2 cellular contexts compared by ENCODE assay signal in the genomic region with DNA sequence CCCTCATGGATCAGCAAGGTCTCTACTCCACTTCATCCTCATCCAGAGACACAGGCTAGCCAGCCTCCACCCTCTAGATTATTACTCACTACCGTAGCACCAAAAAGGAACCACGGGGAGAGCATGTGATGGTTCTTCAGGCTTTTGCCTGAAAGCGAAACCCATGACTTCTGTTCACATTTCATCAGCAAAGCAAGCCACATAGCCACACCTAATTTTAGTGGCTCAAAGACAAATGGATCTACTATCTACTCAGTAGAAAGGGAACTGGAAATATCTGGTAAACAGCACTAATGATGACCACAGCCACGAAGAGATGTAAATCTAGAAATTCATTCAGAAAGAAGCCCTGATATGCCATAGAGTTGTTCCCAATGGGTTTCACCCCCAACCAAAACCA.
TF ChIP-seq lines count a peak whose summit lies in the region.

No MANE protein-coding gene starts in this region.

TF ChIP-seq in SK-N-SH, 30 proteins besides CTCF, POLR2A, EP300 and RAD21:
- TF ChIP-seq, protein P1, sequence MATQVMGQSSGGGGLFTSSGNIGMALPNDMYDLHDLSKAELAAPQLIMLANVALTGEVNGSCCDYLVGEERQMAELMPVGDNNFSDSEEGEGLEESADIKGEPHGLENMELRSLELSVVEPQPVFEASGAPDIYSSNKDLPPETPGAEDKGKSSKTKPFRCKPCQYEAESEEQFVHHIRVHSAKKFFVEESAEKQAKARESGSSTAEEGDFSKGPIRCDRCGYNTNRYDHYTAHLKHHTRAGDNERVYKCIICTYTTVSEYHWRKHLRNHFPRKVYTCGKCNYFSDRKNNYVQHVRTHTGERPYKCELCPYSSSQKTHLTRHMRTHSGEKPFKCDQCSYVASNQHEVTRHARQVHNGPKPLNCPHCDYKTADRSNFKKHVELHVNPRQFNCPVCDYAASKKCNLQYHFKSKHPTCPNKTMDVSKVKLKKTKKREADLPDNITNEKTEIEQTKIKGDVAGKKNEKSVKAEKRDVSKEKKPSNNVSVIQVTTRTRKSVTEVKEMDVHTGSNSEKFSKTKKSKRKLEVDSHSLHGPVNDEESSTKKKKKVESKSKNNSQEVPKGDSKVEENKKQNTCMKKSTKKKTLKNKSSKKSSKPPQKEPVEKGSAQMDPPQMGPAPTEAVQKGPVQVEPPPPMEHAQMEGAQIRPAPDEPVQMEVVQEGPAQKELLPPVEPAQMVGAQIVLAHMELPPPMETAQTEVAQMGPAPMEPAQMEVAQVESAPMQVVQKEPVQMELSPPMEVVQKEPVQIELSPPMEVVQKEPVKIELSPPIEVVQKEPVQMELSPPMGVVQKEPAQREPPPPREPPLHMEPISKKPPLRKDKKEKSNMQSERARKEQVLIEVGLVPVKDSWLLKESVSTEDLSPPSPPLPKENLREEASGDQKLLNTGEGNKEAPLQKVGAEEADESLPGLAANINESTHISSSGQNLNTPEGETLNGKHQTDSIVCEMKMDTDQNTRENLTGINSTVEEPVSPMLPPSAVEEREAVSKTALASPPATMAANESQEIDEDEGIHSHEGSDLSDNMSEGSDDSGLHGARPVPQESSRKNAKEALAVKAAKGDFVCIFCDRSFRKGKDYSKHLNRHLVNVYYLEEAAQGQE (IDR thresholded peaks at IDR 0.05; ENCODE audit: low read depth, low read length): no peak
- TF ChIP-seq EZH2phosphoT487 (IDR thresholded peaks at IDR 0.05; ENCODE audit: borderline replicate concordance, low read depth) (no peak), SIN3A (IDR thresholded peaks at IDR 0.05; ENCODE audit: borderline replicate concordance, low read depth, low read length) (no peak), MEF2A (IDR thresholded peaks at IDR 0.05; ENCODE audit: borderline replicate concordance, low read depth) (no peak), NRF1 (IDR thresholded peaks at IDR 0.05; ENCODE audit: low read depth, low read length) (no peak), POLR2AphosphoS5 (IDR thresholded peaks at IDR 0.05; ENCODE audit: low read depth, low read length) (no peak), GATA2 (CRISPR knock-in tag; IDR thresholded peaks at IDR 0.05) (no peak), NFIC (IDR thresholded peaks at IDR 0.05; ENCODE audit: borderline replicate concordance) (no peak), TEAD4 (IDR thresholded peaks at IDR 0.05; ENCODE audit: borderline replicate concordance, insufficient read depth) (no peak)
- TF ChIP-seq, protein P2, sequence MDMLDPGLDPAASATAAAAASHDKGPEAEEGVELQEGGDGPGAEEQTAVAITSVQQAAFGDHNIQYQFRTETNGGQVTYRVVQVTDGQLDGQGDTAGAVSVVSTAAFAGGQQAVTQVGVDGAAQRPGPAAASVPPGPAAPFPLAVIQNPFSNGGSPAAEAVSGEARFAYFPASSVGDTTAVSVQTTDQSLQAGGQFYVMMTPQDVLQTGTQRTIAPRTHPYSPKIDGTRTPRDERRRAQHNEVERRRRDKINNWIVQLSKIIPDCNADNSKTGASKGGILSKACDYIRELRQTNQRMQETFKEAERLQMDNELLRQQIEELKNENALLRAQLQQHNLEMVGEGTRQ (IDR thresholded peaks at IDR 0.05; ENCODE audit: borderline replicate concordance, low read depth, low read length): no peak
- TF ChIP-seq, protein P3, sequence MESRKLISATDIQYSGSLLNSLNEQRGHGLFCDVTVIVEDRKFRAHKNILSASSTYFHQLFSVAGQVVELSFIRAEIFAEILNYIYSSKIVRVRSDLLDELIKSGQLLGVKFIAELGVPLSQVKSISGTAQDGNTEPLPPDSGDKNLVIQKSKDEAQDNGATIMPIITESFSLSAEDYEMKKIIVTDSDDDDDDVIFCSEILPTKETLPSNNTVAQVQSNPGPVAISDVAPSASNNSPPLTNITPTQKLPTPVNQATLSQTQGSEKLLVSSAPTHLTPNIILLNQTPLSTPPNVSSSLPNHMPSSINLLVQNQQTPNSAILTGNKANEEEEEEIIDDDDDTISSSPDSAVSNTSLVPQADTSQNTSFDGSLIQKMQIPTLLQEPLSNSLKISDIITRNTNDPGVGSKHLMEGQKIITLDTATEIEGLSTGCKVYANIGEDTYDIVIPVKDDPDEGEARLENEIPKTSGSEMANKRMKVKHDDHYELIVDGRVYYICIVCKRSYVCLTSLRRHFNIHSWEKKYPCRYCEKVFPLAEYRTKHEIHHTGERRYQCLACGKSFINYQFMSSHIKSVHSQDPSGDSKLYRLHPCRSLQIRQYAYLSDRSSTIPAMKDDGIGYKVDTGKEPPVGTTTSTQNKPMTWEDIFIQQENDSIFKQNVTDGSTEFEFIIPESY (IDR thresholded peaks at IDR 0.05; ENCODE audit: borderline replicate concordance, low read depth): no peak

TF ChIP-seq in HepG2, 621 proteins besides CTCF, POLR2A, EP300 and RAD21:
- no peak for TF ChIP-seq SNAPC2 (CRISPR knock-in tag; IDR thresholded peaks at IDR 0.05)
- no peak for TF ChIP-seq MAF1 (CRISPR knock-in tag; IDR thresholded peaks at IDR 0.05; ENCODE audit: borderline replicate concordance)
- no peak for TF ChIP-seq ZFAT (CRISPR knock-in tag; conservative IDR thresholded peaks at IDR 0.05)
- no peak for TF ChIP-seq ZFP37 (CRISPR knock-in tag; IDR thresholded peaks at IDR 0.05; ENCODE audit: borderline replicate concordance)
- no peak for TF ChIP-seq ATRX (CRISPR knock-in tag; IDR thresholded peaks at IDR 0.05; ENCODE audit: borderline replicate concordance)
- no peak for TF ChIP-seq SP5 (CRISPR knock-in tag; IDR thresholded peaks at IDR 0.05; ENCODE audit: borderline replicate concordance, low read depth)
- TF ChIP-seq, protein P4, sequence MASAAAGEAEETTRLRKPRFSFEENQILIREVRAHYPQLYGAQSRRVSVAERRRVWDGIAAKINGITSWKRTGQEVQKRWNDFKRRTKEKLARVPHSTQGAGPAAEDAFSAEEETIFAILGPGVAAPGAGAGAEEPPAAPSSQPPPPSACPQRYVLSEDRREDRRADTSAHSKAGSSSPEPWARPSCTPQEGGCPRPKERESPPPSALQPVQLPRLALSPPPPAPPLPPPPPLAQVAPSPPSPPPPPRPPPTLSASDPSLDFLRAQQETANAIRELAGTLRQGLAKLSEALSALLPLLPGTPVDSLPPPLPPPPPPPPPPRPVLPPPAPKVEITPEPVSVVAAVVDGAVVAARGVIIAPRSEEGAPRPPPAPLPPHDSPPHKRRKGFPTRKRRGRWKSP (CRISPR knock-in tag; IDR thresholded peaks at IDR 0.05): no peak
- no peak for TF ChIP-seq KDM1A (CRISPR knock-in tag; IDR thresholded peaks at IDR 0.05)
- TF ChIP-seq, protein P5, sequence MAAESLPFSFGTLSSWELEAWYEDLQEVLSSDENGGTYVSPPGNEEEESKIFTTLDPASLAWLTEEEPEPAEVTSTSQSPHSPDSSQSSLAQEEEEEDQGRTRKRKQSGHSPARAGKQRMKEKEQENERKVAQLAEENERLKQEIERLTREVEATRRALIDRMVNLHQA (CRISPR knock-in tag; IDR thresholded peaks at IDR 0.05): no peak
- TF ChIP-seq, protein P6, sequence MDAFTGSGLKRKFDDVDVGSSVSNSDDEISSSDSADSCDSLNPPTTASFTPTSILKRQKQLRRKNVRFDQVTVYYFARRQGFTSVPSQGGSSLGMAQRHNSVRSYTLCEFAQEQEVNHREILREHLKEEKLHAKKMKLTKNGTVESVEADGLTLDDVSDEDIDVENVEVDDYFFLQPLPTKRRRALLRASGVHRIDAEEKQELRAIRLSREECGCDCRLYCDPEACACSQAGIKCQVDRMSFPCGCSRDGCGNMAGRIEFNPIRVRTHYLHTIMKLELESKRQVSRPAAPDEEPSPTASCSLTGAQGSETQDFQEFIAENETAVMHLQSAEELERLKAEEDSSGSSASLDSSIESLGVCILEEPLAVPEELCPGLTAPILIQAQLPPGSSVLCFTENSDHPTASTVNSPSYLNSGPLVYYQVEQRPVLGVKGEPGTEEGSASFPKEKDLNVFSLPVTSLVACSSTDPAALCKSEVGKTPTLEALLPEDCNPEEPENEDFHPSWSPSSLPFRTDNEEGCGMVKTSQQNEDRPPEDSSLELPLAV (CRISPR knock-in tag; conservative IDR thresholded peaks at IDR 0.05; ENCODE audit: low read depth): no peak
- TF ChIP-seq, protein P7, sequence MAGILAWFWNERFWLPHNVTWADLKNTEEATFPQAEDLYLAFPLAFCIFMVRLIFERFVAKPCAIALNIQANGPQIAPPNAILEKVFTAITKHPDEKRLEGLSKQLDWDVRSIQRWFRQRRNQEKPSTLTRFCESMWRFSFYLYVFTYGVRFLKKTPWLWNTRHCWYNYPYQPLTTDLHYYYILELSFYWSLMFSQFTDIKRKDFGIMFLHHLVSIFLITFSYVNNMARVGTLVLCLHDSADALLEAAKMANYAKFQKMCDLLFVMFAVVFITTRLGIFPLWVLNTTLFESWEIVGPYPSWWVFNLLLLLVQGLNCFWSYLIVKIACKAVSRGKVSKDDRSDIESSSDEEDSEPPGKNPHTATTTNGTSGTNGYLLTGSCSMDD (CRISPR knock-in tag; IDR thresholded peaks at IDR 0.05): no peak
- TF ChIP-seq ZNF772 (CRISPR knock-in tag; IDR thresholded peaks at IDR 0.05): no peak
- TF ChIP-seq ZNF253 (CRISPR knock-in tag; IDR thresholded peaks at IDR 0.05; ENCODE audit: borderline replicate concordance): no peak
- TF ChIP-seq, protein P8, sequence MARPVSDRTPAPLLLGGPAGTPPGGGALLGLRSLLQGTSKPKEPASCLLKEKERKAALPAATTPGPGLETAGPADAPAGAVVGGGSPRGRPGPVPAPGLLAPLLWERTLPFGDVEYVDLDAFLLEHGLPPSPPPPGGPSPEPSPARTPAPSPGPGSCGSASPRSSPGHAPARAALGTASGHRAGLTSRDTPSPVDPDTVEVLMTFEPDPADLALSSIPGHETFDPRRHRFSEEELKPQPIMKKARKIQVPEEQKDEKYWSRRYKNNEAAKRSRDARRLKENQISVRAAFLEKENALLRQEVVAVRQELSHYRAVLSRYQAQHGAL (CRISPR knock-in tag; IDR thresholded peaks at IDR 0.05; ENCODE audit: not compliant biosample characterization): no peak
- TF ChIP-seq NFE2L1 (CRISPR knock-in tag; IDR thresholded peaks at IDR 0.05; ENCODE audit: borderline replicate concordance): no peak
- no peak for TF ChIP-seq ZNF460 (CRISPR knock-in tag; IDR thresholded peaks at IDR 0.05; ENCODE audit: borderline replicate concordance)
TF ChIP-seq in HepG2: peak in this region for 0.
